ENCODE assay signal across 18 cellular contexts in genomic region chr6:34484391-34484790, GRCh38. TPM values are rescaled to one million over a fixed set of nuclear protein-coding genes. Genes with fewer than 3 reads are reported as not detected.
DNase-seq lines count a peak whose midpoint lies in the region; ATAC-seq and TF ChIP-seq lines count a peak whose summit lies in the region.
"Had no signal": no experiment of that assay in that cellular context is flagged by ENCODE, and none has a peak within 500 bp of the region (broad histone marks: within the 10 kb centered on the region; RNA-seq: fewer than 3 reads in every experiment).

No MANE protein-coding gene starts in this region.

- no peaks in the 10 kb centered on the region for H3K79me2 ChIP-seq in SU-DHL-6 (ENCODE audit: insufficient read depth, low read length)

- no peak for ATAC-seq in effector memory CD8-positive, alpha-beta T cell (replicated peaks)
- ATAC-seq in HG02970 (IDR thresholded peaks at IDR 0.05; ENCODE audit: low FRiP score, unreplicated experiment), result no peak

- no peak overlapping the region for H3K27ac ChIP-seq in BLaER1
- H3K27ac ChIP-seq in BLaER1 treated with 17β-estradiol and CSF1 and Interleukin-3, amounts not matched to agents 10 nM and 100 nM, result no peak overlapping the region
- peak overlapping the region; percentile 71 for H3K27ac ChIP-seq in SU-DHL-6 (ENCODE audit: low read depth, low read length)
- no peak overlapping the region for H3K27ac ChIP-seq in thyroid gland
- H3K27ac ChIP-seq: esophagus squamous epithelium, spleen had no signal

- no peak overlapping the region for H2AFZ ChIP-seq in SU-DHL-6 (ENCODE audit: low read depth, low read length, severe bottlenecking)

- H3K27ac Mint-ChIP-seq in effector memory CD8-positive, alpha-beta T cell, result peak overlapping the region in 1 of 2 donors; percentile 94

- no peaks in the 10 kb centered on the region for H3K9me3 ChIP-seq in BLaER1
- H3K9me3 ChIP-seq in BLaER1 treated with 17β-estradiol and CSF1 and Interleukin-3, amounts not matched to agents 10 nM and 100 nM (replicated peaks in 1 of 11), result no peaks in the 10 kb centered on the region
- no peaks in the 10 kb centered on the region for H3K9me3 ChIP-seq in SU-DHL-6 (ENCODE audit: insufficient read depth, low read length)
- H3K9me3 ChIP-seq in thyroid gland, result no peaks in the 10 kb centered on the region
- H3K9me3 ChIP-seq: Caco-2, esophagus squamous epithelium, HAP-1, spleen had no signal

- no peaks in the 10 kb centered on the region for H3K36me3 Mint-ChIP-seq in effector memory CD8-positive, alpha-beta T cell (ENCODE audit: insufficient read depth)

- H3K4me3 ChIP-seq in BLaER1, result no peak overlapping the region
- H3K4me3 ChIP-seq in BLaER1 treated with 17β-estradiol and CSF1 and Interleukin-3, amounts not matched to agents 10 nM and 100 nM, result no peak overlapping the region
- H3K4me3 ChIP-seq in SU-DHL-6 (ENCODE audit: insufficient read depth, low read length, poor library complexity, severe bottlenecking), result no peak overlapping the region
- H3K4me3 ChIP-seq in thyroid gland (replicated peaks in 1 of 3), result no peak overlapping the region
- H3K4me3 ChIP-seq: esophagus squamous epithelium, HAP-1, spleen had no signal

- DNase-seq in effector memory CD8-positive, alpha-beta T cell, result no peak
- DNase-seq in stimulated activated CD8-positive, alpha-beta memory T cell treated with anti-CD3 and anti-CD28 coated beads, Interleukin-4, amount 100 ng/mL, for 48 hours, result no peak
- DNase-seq in thyroid gland, result no peak
- no peak for DNase-seq in NCI-H345 treated with DMSO at 0.1 percent for 48 hours (lab: John Stamatoyannopoulos, UW; ENCODE audit: unreplicated experiment)
- DNase-seq: anterior cingulate cortex, Caco-2, esophagus squamous epithelium, kidney glomerular epithelial cell, NCI-H1105 treated with DMSO at 0.1 percent for 48 hours, NCI-H2081 treated with DMSO at 0.1 percent for 48 hours had no signal

- H3K27me3 ChIP-seq in BLaER1 (no peaks in the 10 kb centered on the region), SU-DHL-6 (ENCODE audit: low read length) (no peaks in the 10 kb centered on the region), thyroid gland (no peaks in the 10 kb centered on the region)
- no peaks in the 10 kb centered on the region for H3K27me3 ChIP-seq in BLaER1 treated with 17β-estradiol and CSF1 and Interleukin-3, amounts not matched to agents 10 nM and 100 nM
- H3K27me3 ChIP-seq: esophagus squamous epithelium, spleen had no signal

- peaks cover 23% of the 10 kb centered on the region for H3F3A ChIP-seq in SU-DHL-6 (ENCODE audit: insufficient read depth)

- H3K4me2 ChIP-seq in BLaER1, result peak overlapping the region; percentile 54; the same call in 1 of the 2 replicates
- peak overlapping the region in 8 of 11 experiments; percentile 35 to 67 (median 48); a peak in 10 of 22 replicates for H3K4me2 ChIP-seq in BLaER1 treated with 17β-estradiol and CSF1 and Interleukin-3, amounts not matched to agents 10 nM and 100 nM
- H3K4me2 ChIP-seq in SU-DHL-6 (ENCODE audit: low read depth, low read length, poor library complexity, severe bottlenecking), result peak overlapping the region; percentile 59

- TF ChIP-seq CTCF in SU-DHL-6 (IDR thresholded peaks at IDR 0.05; ENCODE audit: insufficient read depth, low read length, poor library complexity, severe bottlenecking) (no peak), thyroid gland (IDR thresholded peaks at IDR 0.05) (no peak)

- no peaks in the 10 kb centered on the region for H3K36me3 ChIP-seq in BLaER1
- no peaks in the 10 kb centered on the region for H3K36me3 ChIP-seq in BLaER1 treated with 17β-estradiol and CSF1 and Interleukin-3, amounts not matched to agents 10 nM and 100 nM
- no peaks in the 10 kb centered on the region for H3K36me3 ChIP-seq in SU-DHL-6 (ENCODE audit: low read length)
- H3K36me3 ChIP-seq in thyroid gland, result no peaks in the 10 kb centered on the region
- H3K36me3 ChIP-seq: esophagus squamous epithelium, HAP-1, spleen had no signal

- H3K4me1 ChIP-seq in BLaER1 (peaks cover 17% of the 10 kb centered on the region), thyroid gland (no peaks in the 10 kb centered on the region)
- H3K4me1 ChIP-seq in BLaER1 treated with 17β-estradiol and CSF1 and Interleukin-3, amounts not matched to agents 10 nM and 100 nM, result peaks cover 0 to 27% (median 22%) of the 10 kb centered on the region in 10 experiments; a peak in 18 of 20 replicates
- H3K4me1 ChIP-seq: Caco-2, esophagus squamous epithelium, HAP-1 had no signal

- no peak for TF ChIP-seq POLR2A in thyroid gland (IDR thresholded peaks at IDR 0.05)

- intact Hi-C loops in thyroid gland (cut with DNase I), result no loop called here

- H3K9ac ChIP-seq in BLaER1 (no peak overlapping the region), SU-DHL-6 (ENCODE audit: low read length) (no peak overlapping the region)
- H3K9ac ChIP-seq in BLaER1 treated with 17β-estradiol and CSF1 and Interleukin-3, amounts not matched to agents 10 nM and 100 nM, result no peak overlapping the region

- H3K4me1 Mint-ChIP-seq in effector memory CD8-positive, alpha-beta T cell (ENCODE audit: low read depth in 2 of 2), result peaks cover 30 to 35% of the 10 kb centered on the region in 2 donors

- H3K9me3 Mint-ChIP-seq in effector memory CD8-positive, alpha-beta T cell, result no peaks in the 10 kb centered on the region

- H4K20me1 ChIP-seq in BLaER1, result no peaks in the 10 kb centered on the region
- no peaks in the 10 kb centered on the region for H4K20me1 ChIP-seq in BLaER1 treated with 17β-estradiol and CSF1 and Interleukin-3, amounts not matched to agents 10 nM and 100 nM
- H4K20me1 ChIP-seq in SU-DHL-6 (ENCODE audit: low read depth, low read length), result no peaks in the 10 kb centered on the region

- H3K4me3 Mint-ChIP-seq in effector memory CD8-positive, alpha-beta T cell, result peak overlapping the region; percentile 79 to 80

- WGBS in thyroid gland, 2 donors, result 69 to 74% methylated on average over 1 of the region's 1 CpG

- H3K9me2 ChIP-seq in SU-DHL-6 (replicated peaks; ENCODE audit: insufficient read depth, low read length), result no peaks in the 10 kb centered on the region

- no peaks in the 10 kb centered on the region for H3K27me3 Mint-ChIP-seq in effector memory CD8-positive, alpha-beta T cell

RNA-seq across cellular contexts. Expression of gene PACSIN1, which starts 18.5 kb away (rescaled TPM):
- under 1 TPM in 1 of 4 donors, not detected in 3; 0.11 TPM for total RNA-seq in thyroid gland
- total RNA-seq: Daoy, esophagus squamous epithelium, osteoblast had no signal

RNA-seq across cellular contexts. Expression of gene RPS10, which starts 58.5 kb away (rescaled TPM):
- 1,000 to 10,000 TPM; 1,548 to 3,114 (median 2,536) TPM for total RNA-seq in thyroid gland
